ENCODE assay signal across 24 cellular contexts in the genomic region with DNA sequence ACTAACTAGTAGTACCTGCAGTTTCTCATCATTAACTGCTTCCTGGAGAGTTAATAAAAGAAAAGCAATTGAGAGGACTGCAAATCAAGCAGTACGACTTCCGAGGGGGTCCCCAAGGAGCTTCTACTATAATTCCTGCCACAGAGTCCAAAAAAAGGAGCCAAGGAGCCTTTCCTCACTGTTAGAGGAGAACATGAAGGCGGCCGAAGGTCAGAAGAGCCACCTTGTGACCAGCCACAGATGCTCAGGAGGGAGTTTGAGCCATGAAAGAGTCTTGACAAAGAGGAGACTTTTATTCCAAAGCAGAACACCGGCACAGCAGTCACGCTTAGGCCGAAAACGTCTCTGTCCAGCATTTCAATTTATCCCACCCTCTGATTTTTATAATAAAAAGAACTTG.
"Had no signal": no experiment of that assay in that cellular context is flagged by ENCODE, and none has a peak within 500 bp of the region (broad histone marks: within the 10 kb centered on the region; RNA-seq: fewer than 3 reads in every experiment).

No MANE protein-coding gene starts in this region.

- DNase-seq: colonic mucosa; effector CD8-positive, alpha-beta T cell; endodermal cell; foreskin keratinocyte; kidney; mesenchymal stem cell; mucosa of descending colon; naive B cell; pancreas; spleen; stimulated activated CD4-positive, alpha-beta T cell treated with anti-CD3 and anti-CD28 coated beads, Interleukin-4, amount 100 ng/mL, for 4 hours; stimulated activated naive CD8-positive, alpha-beta T cell treated with anti-CD3 and anti-CD28 coated beads, Interleukin-15, Interleukin-2, amounts not matched to agents 100 U/mL and 50 U/mL, for 24 hours; testis; upper lobe of left lung had no signal

- H3K4me1 ChIP-seq: colonic mucosa, foreskin keratinocyte, pancreas, spleen, testis had no signal

- ATAC-seq: foreskin keratinocyte; mucosa of descending colon; pancreas; stimulated activated memory B cell treated with anti-CD40 and anti-IgM and Interleukin-4, amounts not matched to agents 10 μg/mL and 1 μg/mL and 100 μg/mL, for 72 hours; stimulated activated naive CD8-positive, alpha-beta T cell treated with anti-CD3 and anti-CD28 coated beads, Interleukin-15, Interleukin-2, amounts not matched to agents 100 U/mL and 50 U/mL, for 24 hours had no signal

- H3K27ac Mint-ChIP-seq: dendritic cell treated with granulocyte-macrophage colony-stimulating factor and Interleukin-4, amounts not matched to agents 40 ng/mL and 50 ng/mL, for 4 days; endodermal cell; mesothelial cell of epicardium; stimulated activated memory B cell treated with anti-CD40 and anti-IgM and Interleukin-4, amounts not matched to agents 10 μg/mL and 1 μg/mL and 100 μg/mL, for 72 hours had no signal

- H3K27me3 ChIP-seq: colonic mucosa, esophagus muscularis mucosa, foreskin keratinocyte, neutrophil, pancreas, spleen, testis, tibial nerve, upper lobe of left lung had no signal

- H3K4me3 Mint-ChIP-seq: central memory CD8-positive, alpha-beta T cell; dendritic cell treated with granulocyte-macrophage colony-stimulating factor and Interleukin-4, amounts not matched to agents 40 ng/mL and 50 ng/mL, for 4 days; endodermal cell; mesothelial cell of epicardium; stimulated activated memory B cell treated with anti-CD40 and anti-IgM and Interleukin-4, amounts not matched to agents 10 μg/mL and 1 μg/mL and 100 μg/mL, for 72 hours had no signal

- H3K27ac ChIP-seq: colonic mucosa, esophagus muscularis mucosa, foreskin keratinocyte, neutrophil, pancreas, skin epidermis, spleen, testis, upper lobe of left lung had no signal

- H3K4me1 Mint-ChIP-seq: naive B cell; stimulated activated memory B cell treated with anti-CD40 and anti-IgM and Interleukin-4, amounts not matched to agents 10 μg/mL and 1 μg/mL and 100 μg/mL, for 72 hours had no signal

- H3K36me3 ChIP-seq: colonic mucosa, pancreas had no signal

- H3K36me3 Mint-ChIP-seq: naive B cell; stimulated activated memory B cell treated with anti-CD40 and anti-IgM and Interleukin-4, amounts not matched to agents 10 μg/mL and 1 μg/mL and 100 μg/mL, for 72 hours had no signal

- H3K27me3 Mint-ChIP-seq: central memory CD8-positive, alpha-beta T cell; dendritic cell treated with granulocyte-macrophage colony-stimulating factor and Interleukin-4, amounts not matched to agents 40 ng/mL and 50 ng/mL, for 4 days; naive B cell; stimulated activated memory B cell treated with anti-CD40 and anti-IgM and Interleukin-4, amounts not matched to agents 10 μg/mL and 1 μg/mL and 100 μg/mL, for 72 hours had no signal

- H3K9me3 Mint-ChIP-seq: central memory CD8-positive, alpha-beta T cell; dendritic cell treated with granulocyte-macrophage colony-stimulating factor and Interleukin-4, amounts not matched to agents 40 ng/mL and 50 ng/mL, for 4 days; endodermal cell; mesothelial cell of epicardium; naive B cell; stimulated activated memory B cell treated with anti-CD40 and anti-IgM and Interleukin-4, amounts not matched to agents 10 μg/mL and 1 μg/mL and 100 μg/mL, for 72 hours had no signal

- H3K4me3 ChIP-seq: colonic mucosa, esophagus muscularis mucosa, mucosa of descending colon, pancreas, skin epidermis, spleen, testis, tibial nerve, upper lobe of left lung had no signal

- FAIRE-seq: endothelial cell of umbilical vein, kidney, pancreas, urothelium cell line had no signal

- H3K9me3 ChIP-seq: colonic mucosa, esophagus muscularis mucosa, mucosa of descending colon, neutrophil, pancreas, spleen, testis, tibial nerve, upper lobe of left lung had no signal
